In the genomic region with DNA sequence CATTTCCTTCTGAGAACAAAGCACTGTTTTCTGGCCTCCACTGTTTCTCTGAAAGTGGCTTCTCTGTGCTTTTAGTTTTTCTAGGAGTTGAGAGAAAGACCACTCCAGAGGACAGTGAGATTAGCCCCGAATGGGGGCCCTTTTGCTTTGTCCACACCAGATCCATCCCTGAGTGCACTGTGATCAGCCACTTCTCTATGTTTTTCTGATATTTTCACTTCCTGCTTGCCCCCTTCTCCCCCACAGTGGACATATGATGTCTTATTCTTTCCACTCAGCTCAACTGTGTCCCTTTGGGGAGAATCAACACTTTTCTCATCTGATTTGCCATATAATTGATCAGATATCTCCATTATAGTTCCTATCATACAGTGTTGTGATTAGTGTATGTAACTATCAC, we compare ENCODE assay signal across 25 cellular contexts. TPM values are rescaled to one million over a fixed set of nuclear protein-coding genes. Genes with fewer than 3 reads are reported as not detected.
A peak's percentile ranks its signal among the peaks of the same experiment; 100 is the strongest.
DNase-seq lines count a peak whose midpoint lies in the region; ATAC-seq, FAIRE-seq and TF ChIP-seq lines count a peak whose summit lies in the region.
"Had no signal": no experiment of that assay in that cellular context is flagged by ENCODE, and none has a peak within 500 bp of the region (broad histone marks: within the 10 kb centered on the region; RNA-seq: fewer than 3 reads in every experiment).

No MANE protein-coding gene starts in this region.

- dilution Hi-C loops in IMR-90 (cut with HindIII; ENCODE audit: low sequenced_read_pairs, unreplicated experiment), result no loop called here

- no peak overlapping the region for H4K91ac ChIP-seq in IMR-90 (ENCODE audit: insufficient read depth, low read depth, low read length)

- H4K20me1 ChIP-seq in IMR-90 (ENCODE audit: insufficient read depth, low read length) (no peaks in the 10 kb centered on the region), GM12878 (ENCODE audit: control insufficient read depth, insufficient read depth) (no peaks in the 10 kb centered on the region), PC-3 (ENCODE audit: low read length) (no peaks in the 10 kb centered on the region)

- WGBS in IMR-90 (ENCODE audit: extremely low coverage in 2 of 2, insufficient read length in 1 of 2), 2 experiments, result no CpG with 5 or more reads among the region's 1 CpG
- 63% methylated on average over 1 of the region's 1 CpG for WGBS in GM12878 (ENCODE audit: insufficient coverage, insufficient replicate concordance, low lambda C conversion rate, missing lambda C conversion rate)

- H3K18ac ChIP-seq in IMR-90 (ENCODE audit: low read depth, low read length), result no peak overlapping the region

- no peaks in the 10 kb centered on the region for H3K9me2 ChIP-seq in PC-3 (replicated peaks; ENCODE audit: low read length)

- H2BK20ac ChIP-seq in IMR-90 (ENCODE audit: low read depth, low read length), result 0 out of 2 replicates have a peak overlapping the region, but pooled peaks have one; percentile 54

- H3K9me3 ChIP-seq in IMR-90 (ENCODE audit: control insufficient read depth, insufficient read depth, low read length), result no peaks in the 10 kb centered on the region
- no peaks in the 10 kb centered on the region; the same call in 2 of the 3 replicates for H3K9me3 ChIP-seq in GM12878 (replicated peaks; ENCODE audit: control insufficient read depth, insufficient read depth, low read length)
- no peaks in the 10 kb centered on the region for H3K9me3 ChIP-seq in parathyroid adenoma (ENCODE audit: control insufficient read depth, low read length)
- no peaks in the 10 kb centered on the region for H3K9me3 ChIP-seq in PC-3 (ENCODE audit: low read length)
- H3K9me3 ChIP-seq: SJSA1, thoracic aorta, vagina had no signal

- H3K23ac ChIP-seq in IMR-90 (ENCODE audit: low read depth, low read length), result 0 out of 2 replicates have a peak overlapping the region, but pooled peaks have one; percentile 7

- H4K8ac ChIP-seq in IMR-90 (ENCODE audit: low read depth in 2 of 2, low read length in 2 of 2), result peak overlapping the region in 1 of 2 experiments; percentile 16; a peak in 1 of 4 replicates

- in situ Hi-C loops in IMR-90 (cut with MboI; ENCODE audit: low sequenced_read_pairs) (no loop called here), GM12878 (cut with MboI) (no loop called here)

- peaks cover 23% of the 10 kb centered on the region for H3K4me1 Mint-ChIP-seq in CD14-positive monocyte

- DNase-seq in CD14-positive monocyte (ENCODE audit: low spot score) (no peak), IMR-90 (no peak), GM12878 (ENCODE audit: low read depth, low spot score) (no peak), PC-3 (no peak)
- DNase-seq: activated CD4-positive, CD25-positive, alpha-beta regulatory T cell treated with anti-CD3 and anti-CD28 coated beads, Interleukin-2, amount 50 U/mL, for 72 hours; CD8-positive, alpha-beta T cell; central memory CD4-positive, alpha-beta T cell; DMS153; glutamatergic neuron; KG1; mammary epithelial cell; NCI-H1694; NCI-H2171 treated with DMSO at 0.1 percent for 48 hours; NCI-H526; stimulated activated CD4-positive, alpha-beta T cell treated with anti-CD3 and anti-CD28 coated beads, Interleukin-2, amount 100 ng/mL, for 24 hours; T-cell had no signal

- H3K4me2 ChIP-seq in IMR-90 (ENCODE audit: low read depth, low read length) (no peak overlapping the region), GM12878 (ENCODE audit: control insufficient read depth, insufficient read depth) (no peak overlapping the region), parathyroid adenoma (ENCODE audit: low read length) (no peak overlapping the region), PC-3 (ENCODE audit: low read length) (no peak overlapping the region)

- no peaks in the 10 kb centered on the region; a peak in 1 of 4 replicates for H3K79me1 ChIP-seq in IMR-90 (ENCODE audit: low read depth in 1 of 2, low read length in 2 of 2)

- no peak overlapping the region for H3K9ac ChIP-seq in IMR-90 (ENCODE audit: low read depth, low read length)
- H3K9ac ChIP-seq in GM12878 (ENCODE audit: control insufficient read depth, insufficient read depth, low read length), result no peak overlapping the region; the same call in 1 of the 2 replicates
- H3K9ac ChIP-seq in parathyroid adenoma, result no peak overlapping the region
- H3K9ac ChIP-seq in PC-3 (ENCODE audit: low read length), result no peak overlapping the region

- no peak overlapping the region for H2BK5ac ChIP-seq in IMR-90 (ENCODE audit: low read depth, low read length, poor library complexity, severe bottlenecking)

- H3K14ac ChIP-seq in IMR-90 (replicated peaks; ENCODE audit: low read depth, low read length), result 0 out of 2 replicates have a peak overlapping the region, but pooled peaks have one; percentile 32

- H2BK120ac ChIP-seq in IMR-90 (ENCODE audit: low read depth, low read length), result peak overlapping the region; percentile 46; the same call in 1 of the 2 replicates

- H3K27me3 ChIP-seq in IMR-90 (ENCODE audit: control insufficient read depth, insufficient read depth, low read length) (no peaks in the 10 kb centered on the region), GM12878 (replicated peaks in 1 of 2; ENCODE audit: control insufficient read depth in 2 of 2, insufficient read depth in 2 of 2, low read length in 1 of 2) (no peaks in the 10 kb centered on the region), parathyroid adenoma (ENCODE audit: control insufficient read depth, insufficient read depth, low read length) (no peaks in the 10 kb centered on the region), PC-3 (ENCODE audit: low read length) (no peaks in the 10 kb centered on the region)
- H3K27me3 ChIP-seq: SJSA1, vagina had no signal

- peak overlapping the region; percentile 28 to 91 (median 79) for H3K27ac Mint-ChIP-seq in CD14-positive monocyte
- H3K27ac Mint-ChIP-seq: activated naive CD8-positive, alpha-beta T cell; CD8-positive, alpha-beta T cell; T-cell had no signal

- no peak overlapping the region for H3K56ac ChIP-seq in IMR-90 (ENCODE audit: extremely low read depth, insufficient read depth, low read length)

- RAD21 ChIA-PET in GM12878 (lab: Charles Lee; ENCODE audit: unreplicated experiment), result no interaction called here

- no peak overlapping the region for H2AK9ac ChIP-seq in IMR-90 (replicated peaks; ENCODE audit: low read depth, low read length, poor library complexity)

- TF ChIP-seq CTCF in CD14-positive monocyte (IDR thresholded peaks at IDR 0.05) (no peak), IMR-90 (conservative IDR thresholded peaks at IDR 0.05; ENCODE audit: low read depth, low read length) (no peak), GM12878 (IDR thresholded peaks at IDR 0.05 in 2 of 3, conservative IDR thresholded peaks at IDR 0.05 in 1 of 3; ENCODE audit: control insufficient read depth in 2 of 3, extremely low read depth in 1 of 3, insufficient read depth in 1 of 3, low read depth in 3 of 3, low read length in 3 of 3) (no peak), parathyroid adenoma (IDR thresholded peaks at IDR 0.05) (no peak), PC-3 (conservative IDR thresholded peaks at IDR 0.05; ENCODE audit: low read depth, low read length) (no peak)

- H3K4me1 ChIP-seq in IMR-90 (ENCODE audit: control insufficient read depth, insufficient read depth, low read length) (peaks cover 6% of the 10 kb centered on the region), GM12878 (ENCODE audit: control insufficient read depth, insufficient read depth, low read length) (peaks cover 15% of the 10 kb centered on the region), parathyroid adenoma (peaks cover 2% of the 10 kb centered on the region), PC-3 (ENCODE audit: insufficient read depth, low read length) (peaks cover 11% of the 10 kb centered on the region; the same call in 1 of the 2 replicates)

- intact Hi-C loops in CD14-positive monocyte (cut with micrococcal nuclease), result loop anchor here (5.0 kb wide), 1 partner anchor 36 kb away; a partner anchor contains a TSS
- intact Hi-C loops in IMR-90 (cut with micrococcal nuclease), result no loop called here
- intact Hi-C loops in GM12878 (cut with micrococcal nuclease; ENCODE audit: unreplicated experiment), result no loop called here
- intact Hi-C loops in PC-3 (cut with micrococcal nuclease), result no loop called here

- TF ChIP-seq POLR2A in IMR-90 (IDR thresholded peaks at IDR 0.05; ENCODE audit: low read depth, low read length) (no peak), GM12878 (IDR thresholded peaks at IDR 0.05; ENCODE audit: low read depth, low read length) (no peak)

- H3K4ac ChIP-seq in IMR-90 (ENCODE audit: low read depth, low read length), result no peak overlapping the region

- peaks cover 11% of the 10 kb centered on the region for H3K9me1 ChIP-seq in IMR-90 (ENCODE audit: insufficient read depth, low read length)

- H3F3A ChIP-seq in PC-3 (ENCODE audit: low read length, unreplicated experiment), result no peaks in the 10 kb centered on the region

- SMC1A ChIA-PET in GM12878 (lab: Charles Lee; ENCODE audit: uncharacterized antibody, unreplicated experiment), result no interaction called here

- H3K9me3 Mint-ChIP-seq in CD14-positive monocyte, result peaks cover 0 to 5% (median 1%) of the 10 kb centered on the region in 7 donors
- H3K9me3 Mint-ChIP-seq: CD8-positive, alpha-beta T cell; T-cell had no signal

- POLR2A ChIA-PET in IMR-90 (lab: Charles Lee; ENCODE audit: unreplicated experiment) (no interaction called here), GM12878 (lab: Charles Lee) (no interaction called here), PC-3 (lab: Charles Lee; ENCODE audit: unreplicated experiment) (no interaction called here)

- no peak overlapping the region for H2AK5ac ChIP-seq in IMR-90 (ENCODE audit: low read depth, low read length)

- peaks cover 0 to 7% (median 5%) of the 10 kb centered on the region in 3 donors for H3K27me3 Mint-ChIP-seq in CD14-positive monocyte (ENCODE audit: low read depth in 3 of 3)
- H3K27me3 Mint-ChIP-seq: activated naive CD8-positive, alpha-beta T cell had no signal

- H2BK15ac ChIP-seq in IMR-90 (ENCODE audit: low read depth, low read length), result no peak overlapping the region

- H3K4me3 ChIP-seq in IMR-90 (ENCODE audit: insufficient read depth, low read depth, low read length) (no peak overlapping the region), GM12878 (no peak overlapping the region), parathyroid adenoma (ENCODE audit: low read depth, low read length) (no peak overlapping the region), PC-3 (ENCODE audit: low read length) (no peak overlapping the region)
- H3K4me3 ChIP-seq: SJSA1, skin epidermis, thoracic aorta, vagina had no signal

- CTCF ChIA-PET in IMR-90 (lab: Yijun Ruan, JAX), result no interaction called here
- CTCF ChIA-PET in GM12878 (lab: Yijun Ruan, JAX), result no interaction called here
- CTCF ChIA-PET in PC-3 (lab: Charles Lee), result no interaction called here

- H4K5ac ChIP-seq in IMR-90 (ENCODE audit: low read depth, low read length), result no peak overlapping the region; the same call in 1 of the 2 replicates

- H3K36me3 ChIP-seq in IMR-90 (ENCODE audit: control insufficient read depth, insufficient read depth, low read length) (no peaks in the 10 kb centered on the region), GM12878 (ENCODE audit: control insufficient read depth in 2 of 2, insufficient read depth in 2 of 2, low read length in 1 of 2) (no peaks in the 10 kb centered on the region), parathyroid adenoma (ENCODE audit: control insufficient read depth, insufficient read depth, low read length) (no peaks in the 10 kb centered on the region), PC-3 (ENCODE audit: low read depth, low read length) (no peaks in the 10 kb centered on the region)
- H3K36me3 ChIP-seq: SJSA1, thoracic aorta, vagina had no signal

- no peaks in the 10 kb centered on the region for H3K79me2 ChIP-seq in GM12878 (ENCODE audit: control insufficient read depth, insufficient read depth, low read length)
- no peaks in the 10 kb centered on the region for H3K79me2 ChIP-seq in parathyroid adenoma
- no peaks in the 10 kb centered on the region for H3K79me2 ChIP-seq in PC-3 (ENCODE audit: low read length)

- TF ChIP-seq EP300 in GM12878 (IDR thresholded peaks at IDR 0.05; ENCODE audit: borderline replicate concordance in 1 of 2, control insufficient read depth in 1 of 2, low read depth in 2 of 2, low read length in 2 of 2), result no peak

- BruUV-seq in IMR-90 (replicated peaks; lab: Mats Ljungman, UMichigan) (no TSS peak), GM12878 (replicated peaks; lab: Mats Ljungman, UMichigan) (no TSS peak), PC-3 (replicated peaks; lab: Mats Ljungman, UMichigan) (no TSS peak)

- H2AFZ ChIP-seq in IMR-90 (replicated peaks; ENCODE audit: low read length, poor library complexity) (peak overlapping the region; percentile 62), GM12878 (ENCODE audit: control insufficient read depth, low read depth, low read length) (peak overlapping the region; percentile 59), parathyroid adenoma (peak overlapping the region; percentile 0), PC-3 (ENCODE audit: low read length) (no peak overlapping the region)

- no peak for TF ChIP-seq RAD21 in IMR-90 (IDR thresholded peaks at IDR 0.05; ENCODE audit: low read length)
- no peak for TF ChIP-seq RAD21 in GM12878 (IDR thresholded peaks at IDR 0.05; ENCODE audit: insufficient read depth, low read depth, low read length)

- ATAC-seq in IMR-90 (ENCODE audit: low read depth), result no peak
- ATAC-seq in GM12878, result peak; percentile 56
- no peak for ATAC-seq in PC-3
- ATAC-seq in HG03139 (IDR thresholded peaks at IDR 0.05; ENCODE audit: unreplicated experiment), result no peak
- no peak for ATAC-seq in GM19452 (IDR thresholded peaks at IDR 0.05; ENCODE audit: unreplicated experiment)
- ATAC-seq: T-cell had no signal

- no peaks in the 10 kb centered on the region for H3K36me3 Mint-ChIP-seq in CD14-positive monocyte
- H3K36me3 Mint-ChIP-seq: activated naive CD8-positive, alpha-beta T cell; CD8-positive, alpha-beta T cell; T-cell had no signal

- no peak overlapping the region for H3K4me3 Mint-ChIP-seq in CD14-positive monocyte

- H3K27ac ChIP-seq in IMR-90 (ENCODE audit: insufficient read depth, low read length) (no peak overlapping the region), GM12878 (ENCODE audit: control insufficient read depth, insufficient read depth) (peak overlapping the region; percentile 64; the same call in 1 of the 2 replicates), parathyroid adenoma (no peak overlapping the region), PC-3 (ENCODE audit: low read length) (no peak overlapping the region)
- H3K27ac ChIP-seq: SJSA1, thoracic aorta, vagina had no signal

- no peak for FAIRE-seq in GM12878 (lab: Jason Lieb, UNC)
- FAIRE-seq: RCC 7860 had no signal

RNA-seq across cellular contexts. Expression of a gene that starts 35.6 kb away (rescaled TPM):
- polyA plus RNA-seq in CD14-positive monocyte (1 to 10 TPM; 1.7 to 2.7 TPM), IMR-90 (2012; rRNA removed) (13.0 and 14.4 TPM in 2 replicates), GM12878 (2011; rRNA removed) (13.6 and 19.7 TPM in 2 replicates), GM12878 (2014; fragmentation: Illumina TruSeq; extraction: Trizol) (31.1 and 40.9 TPM in 2 replicates), GM12878 (2014; fragmentation: Nextera tagmentation; extraction: Ambion mirVana) (1 to 10 TPM; 4.3 to 6.7 TPM), GM12878 (2014; rRNA removed) (22.5 and 23.5 TPM in 2 replicates), GM12878 (2016; fragmentation: Nextera tagmentation; extraction: Ambion mirVana) (10 to 100 TPM; 11.9 to 13.2 TPM)
- total RNA-seq in IMR-90 (2012; rRNA removed) (16.7 and 17.2 TPM in 2 replicates), GM12878 (2014; rRNA removed) (32.2 and 33.7 TPM in 2 replicates), GM12878 (2014; rRNA removed; fragmentation: Illumina TruSeq; extraction: Trizol) (37.0 and 39.1 TPM in 2 replicates), GM12878 (2021) (37.5 and 37.7 TPM in 2 replicates), PC-3 (2014; rRNA removed) (6.6 and 10.0 TPM in 2 replicates)
- 7.3 and 8.8 TPM in 2 replicates for polyA plus RNA-seq in IMR-90 (2012; cell fraction: cytosol; rRNA removed)
- polyA plus RNA-seq in IMR-90 (2012; cell fraction: nucleus; rRNA removed; ENCODE audit: low replicate concordance), result 32.2 and 33.4 TPM in 2 replicates
- total RNA-seq in GM12878 (2013; cell fraction: nucleolus; rRNA removed), result 251 and 262 TPM in 2 replicates
- polyA plus RNA-seq in GM12878 (2011; ENCODE audit: low read depth), result 14.0 TPM
- polyA plus RNA-seq in GM12878 (2011; cell fraction: cytosol; rRNA removed), result 23.6 and 25.1 TPM in 2 replicates
- polyA plus RNA-seq in GM12878 (2011; cell fraction: nucleus; rRNA removed), result 36.9 and 47.3 TPM in 2 replicates
- polyA plus RNA-seq in GM12878 (2012), result 14.9 and 17.9 TPM in 2 replicates
- polyA minus RNA-seq in GM12878 (2011; rRNA and poly(A)+ RNA removed), result 71.2 and 77.4 TPM in 2 replicates
- polyA minus RNA-seq in GM12878 (2011; cell fraction: cytosol; rRNA and poly(A)+ RNA removed), result 17.7 and 17.9 TPM in 2 replicates
- polyA minus RNA-seq in GM12878 (2011; cell fraction: nucleus; rRNA and poly(A)+ RNA removed), result 62.4 and 93.5 TPM in 2 replicates

Comparison
In these comparisons a context has a peak if more than half of its experiments do, and no peak if none do; other contexts are left out.
1. intact Hi-C loops: an anchor here in CD14-positive monocyte (5.0 kb wide); none called in IMR-90, GM12878 and PC-3.